ENCODE assay signal across 27 cellular contexts in the genomic region with DNA sequence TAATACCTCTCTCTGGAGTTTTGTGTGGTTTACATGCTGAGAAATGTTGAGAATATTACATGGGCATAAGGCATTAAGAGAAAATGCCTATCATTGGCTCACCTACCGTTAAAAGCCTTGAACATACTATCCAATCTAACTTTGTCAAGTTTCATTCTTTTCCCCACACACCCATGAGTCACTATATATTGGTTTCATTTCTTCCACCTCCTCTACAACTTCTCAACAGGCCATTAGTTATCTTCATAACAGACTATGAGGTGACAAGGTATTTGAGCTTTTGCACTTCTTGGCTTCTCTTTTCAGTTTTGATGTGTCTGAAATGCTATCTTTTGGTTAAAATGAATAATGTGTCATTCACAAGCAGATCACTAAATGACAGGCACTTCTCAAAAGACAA.
"Had no signal": no experiment of that assay in that cellular context is flagged by ENCODE, and none has a peak within 500 bp of the region (broad histone marks: within the 10 kb centered on the region; RNA-seq: fewer than 3 reads in every experiment).

No MANE protein-coding gene starts in this region.

- H3K4me1 ChIP-seq: ascending aorta, breast epithelium, colonic mucosa, esophagus squamous epithelium, gastroesophageal sphincter, heart right ventricle had no signal

- ATAC-seq: activated CD4-positive, alpha-beta T cell treated with anti-CD3 and anti-CD28 coated beads for 36 hours; activated naive CD4-positive, alpha-beta T cell treated with anti-CD3 and anti-CD28 coated beads, Interleukin-2, amount 50 U/mL, for 72 hours; activated T-cell treated with anti-CD3 and anti-CD28 coated beads, Interleukin-2, amount 50 U/mL, for 72 hours; gastroesophageal sphincter; heart right ventricle had no signal

- H3K36me3 ChIP-seq: ascending aorta, breast epithelium, cardiac muscle cell, colonic mucosa, esophagus squamous epithelium, gastroesophageal sphincter, heart right ventricle had no signal

- H3K27me3 ChIP-seq: ascending aorta, breast epithelium, cardiac muscle cell, colonic mucosa, esophagus squamous epithelium, gastroesophageal sphincter, heart right ventricle had no signal

- H3K9me3 ChIP-seq: ascending aorta, breast epithelium, colonic mucosa, esophagus squamous epithelium, gastroesophageal sphincter, heart right ventricle had no signal

- H3K4me3 ChIP-seq: ascending aorta, breast epithelium, cardiac muscle cell, colonic mucosa, esophagus squamous epithelium, gastroesophageal sphincter, heart right ventricle had no signal

- H3K27ac ChIP-seq: ascending aorta, breast epithelium, cardiac muscle cell, colonic mucosa, epithelial cell of prostate, esophagus squamous epithelium, gastroesophageal sphincter, heart right ventricle had no signal

- DNase-seq: activated CD4-positive, alpha-beta memory T cell treated with anti-CD3 and anti-CD28 coated beads, Interleukin-2, amount 10 ng/mL, durations not matched to agents 7 days and 5 days; activated CD4-positive, alpha-beta T cell treated with anti-CD3 and anti-CD28 coated beads for 36 hours; activated CD4-positive, alpha-beta T cell treated with anti-CD3 and anti-CD28 coated beads, Interleukin-2, amount 10 ng/mL, durations not matched to agents 24 days and 14 days; activated CD4-positive, CD25-positive, alpha-beta regulatory T cell; activated CD4-positive, CD25-positive, alpha-beta regulatory T cell treated with anti-CD3 and anti-CD28 coated beads, Interleukin-2, amount 50 U/mL, for 72 hours; activated CD8-positive, alpha-beta memory T cell treated with anti-CD3 and anti-CD28 coated beads, Interleukin-2, amount 50 U/mL, for 48 hours; activated gamma-delta T cell; activated naive CD4-positive, alpha-beta T cell; activated naive CD4-positive, alpha-beta T cell treated with anti-CD3 and anti-CD28 coated beads, Interleukin-2, amount 10 ng/mL, durations not matched to agents 7 days and 5 days; activated naive CD8-positive, alpha-beta T cell treated with anti-CD3 and anti-CD28 coated beads, Interleukin-2, amount 10 ng/mL, durations not matched to agents 7 days and 5 days; activated T-cell treated with anti-CD3 and anti-CD28 coated beads for 4 hours; activated T-cell treated with anti-CD3 and anti-CD28 coated beads, Interleukin-2, amount 50 U/mL, for 24 hours; activated T-cell treated with anti-CD3 and anti-CD28 coated beads, Interleukin-2, amount 50 U/mL, for 72 hours; central memory CD4-positive, alpha-beta T cell; cerebellar nuclear complex; colonic mucosa; effector CD8-positive, alpha-beta T cell; esophagus squamous epithelium; foreskin melanocyte; heart right ventricle; T-helper 2 cell had no signal
